In genomic region chrX:48468247-48468671, GRCh38 we compare ENCODE assay signal across 8 cellular contexts. TPM values are rescaled to one million over a fixed set of nuclear protein-coding genes. Genes with fewer than 3 reads are reported as not detected.
DNase-seq lines count a peak whose midpoint lies in the region; ATAC-seq and TF ChIP-seq lines count a peak whose summit lies in the region.

No MANE protein-coding gene starts in this region.

- POLR2A ChIA-PET in HCT116 (lab: Charles Lee), result no interaction called here

- no peak overlapping the region for H2AFZ ChIP-seq in HCT116 (ENCODE audit: low read depth, low read length, poor library complexity, severe bottlenecking)

- RAD21 ChIA-PET in HCT116 (lab: Charles Lee; ENCODE audit: low non-redundant PET in 1 of 2, low total read pairs in 2 of 2, uncharacterized antibody in 2 of 2, unreplicated experiment in 2 of 2), result no interaction called here

- H3K9me3 ChIP-seq in HCT116 (ENCODE audit: control insufficient read depth in 1 of 2, insufficient read depth in 1 of 2, low read depth in 1 of 2, low read length in 2 of 2), result no peaks in the 10 kb centered on the region

- H3K4me2 ChIP-seq in HCT116 (ENCODE audit: low read length), result peak overlapping the region; percentile 80

- peak; percentile 67 for ATAC-seq in HCT116
- peak; percentile 21 for ATAC-seq in esophagus mucosa

- no TSS peak for BruUV-seq in HCT116 (replicated peaks; lab: Mats Ljungman, UMichigan)

- CTCF ChIA-PET in HCT116 (lab: Charles Lee), result interaction anchor here (0.6 to 2.7 kb wide), 2 partner anchors 385 to 405 kb away, joined by 3 to 11 read pairs; no protein-coding TSS in a partner anchor

- H3K9me2 ChIP-seq in HCT116 (ENCODE audit: insufficient read depth), result no peaks in the 10 kb centered on the region

- H3K4me3 ChIP-seq in AG09309 (ENCODE audit: control insufficient read depth, low read depth, low read length) (peak overlapping the region; percentile 37), HCT116 (replicated peaks in 1 of 2; ENCODE audit: low read depth in 1 of 2, low read length in 2 of 2) (peak overlapping the region; percentile 61 to 62)

- peak overlapping the region; percentile 82 for H3K9ac ChIP-seq in HCT116 (ENCODE audit: low read length)

- H3K27ac ChIP-seq in HCT116 (ENCODE audit: low read depth, low read length), result peak overlapping the region; percentile 70

- DNase-seq in AG09309 (ENCODE audit: low read depth), result no peak
- no peak for DNase-seq in HCT116 (ENCODE audit: low read depth, low spot score)
- DNase-seq in activated CD4-positive, alpha-beta T cell treated with anti-CD3 and anti-CD28 coated beads for 48 hours, result peak; percentile 71
- peak; percentile 26 to 32 for DNase-seq in stimulated activated CD4-positive, alpha-beta T cell treated with anti-CD3 and anti-CD28 coated beads, Interleukin-15, amount 100 ng/mL, for 48 hours (ENCODE audit: low read depth in 2 of 2)
- no peak for DNase-seq in amygdala (lab: John Stamatoyannopoulos, UW)
- DNase-seq in ecto neural progenitor cell (ENCODE audit: low spot score), result no peak
- DNase-seq in GOT3 (lab: John Stamatoyannopoulos, UW), result no peak

- no peaks in the 10 kb centered on the region for H3K27me3 ChIP-seq in HCT116 (ENCODE audit: insufficient read depth, low read length)

- H3K4me1 ChIP-seq in HCT116 (ENCODE audit: control insufficient read depth in 1 of 2, insufficient read depth in 2 of 2, low read length in 2 of 2), result peaks cover 3 to 24% of the 10 kb centered on the region in 2 experiments; a peak in 3 of 4 replicates

- no peaks in the 10 kb centered on the region for H3K36me3 ChIP-seq in HCT116 (ENCODE audit: control insufficient read depth in 1 of 2, insufficient read depth in 2 of 2, low read length in 2 of 2)

- H3K79me2 ChIP-seq in HCT116 (ENCODE audit: insufficient read depth, low read length), result peaks cover 23% of the 10 kb centered on the region; the same call in 1 of the 2 replicates

- intact Hi-C loops in HCT116 (cut with micrococcal nuclease), result no loop called here

- TF ChIP-seq RAD21 in HCT116 (IDR thresholded peaks at IDR 0.05; ENCODE audit: low read depth), result no peak

- no peaks in the 10 kb centered on the region for H4K20me1 ChIP-seq in HCT116 (ENCODE audit: insufficient read depth)

- TF ChIP-seq POLR2A in HCT116 (IDR thresholded peaks at IDR 0.05; ENCODE audit: borderline replicate concordance, extremely low read depth, insufficient read depth, insufficient read length), result no peak

- TF ChIP-seq CTCF in AG09309 (IDR thresholded peaks at IDR 0.05; ENCODE audit: control insufficient read depth, insufficient read depth, low read depth, low read length, missing control alignments), result no peak
- TF ChIP-seq CTCF in HCT116 (IDR thresholded peaks at IDR 0.05 in 2 of 3, conservative IDR thresholded peaks at IDR 0.05 in 1 of 3; ENCODE audit: borderline replicate concordance in 1 of 3, insufficient read depth in 1 of 3, low read depth in 2 of 3, low read length in 2 of 3), result no peak

TF ChIP-seq in HCT116, 20 proteins besides CTCF, POLR2A, EP300 and RAD21:
- TF ChIP-seq JUND (IDR thresholded peaks at IDR 0.05), result no peak
- no peak for TF ChIP-seq YY1 (IDR thresholded peaks at IDR 0.05; ENCODE audit: extremely low read depth, insufficient replicate concordance, low read depth, low read length)
- no peak for TF ChIP-seq EZH2 (IDR thresholded peaks at IDR 0.05)
- no peak for TF ChIP-seq REST (IDR thresholded peaks at IDR 0.05; ENCODE audit: low read depth)
- no peak for TF ChIP-seq ZNF274 (IDR thresholded peaks at IDR 0.05; ENCODE audit: low read depth, low read length)
- TF ChIP-seq SIN3A (IDR thresholded peaks at IDR 0.05; ENCODE audit: low read depth), result no peak
- no peak for TF ChIP-seq ATF3 (IDR thresholded peaks at IDR 0.05)
- no peak for TF ChIP-seq ZBTB33 (IDR thresholded peaks at IDR 0.05; ENCODE audit: extremely low read depth, insufficient replicate concordance, low read length)
- no peak for TF ChIP-seq EGR1 (IDR thresholded peaks at IDR 0.05; ENCODE audit: low read depth)
- TF ChIP-seq CBX3 (IDR thresholded peaks at IDR 0.05; ENCODE audit: low read depth), result no peak
- no peak for TF ChIP-seq SRF (IDR thresholded peaks at IDR 0.05; ENCODE audit: low read depth)
- TF ChIP-seq POLR2AphosphoS5 (IDR thresholded peaks at IDR 0.05; ENCODE audit: low read depth, low read length), result no peak
- no peak for TF ChIP-seq ELF1 (IDR thresholded peaks at IDR 0.05; ENCODE audit: borderline replicate concordance, low read depth)
- no peak for TF ChIP-seq MAX (IDR thresholded peaks at IDR 0.05)
- TF ChIP-seq FOSL1 (IDR thresholded peaks at IDR 0.05; ENCODE audit: low read depth), result no peak

RNA-seq across cellular contexts. Expression of gene SLC38A5, which starts 1.8 kb away (rescaled TPM):
- total RNA-seq in HCT116 (2021; ENCODE audit: unreplicated experiment) (54.6 TPM), esophagus mucosa (13.6 TPM)
- polyA plus RNA-seq in HCT116 (2012), result 68.2 and 76.3 TPM in 2 replicates

RNA-seq across cellular contexts. Expression of gene FTSJ1, which starts 7.7 kb away (rescaled TPM):
- total RNA-seq in HCT116 (2021; ENCODE audit: unreplicated experiment) (64.9 TPM), esophagus mucosa (33.8 TPM)
- polyA plus RNA-seq in HCT116 (2012), result 66.2 and 68.6 TPM in 2 replicates

RNA-seq across cellular contexts. Expression of gene PORCN, which starts 40.5 kb away (rescaled TPM):
- 12.9 TPM for total RNA-seq in HCT116 (2021; ENCODE audit: unreplicated experiment)
- polyA plus RNA-seq in HCT116 (2012), result 12.5 and 15.5 TPM in 2 replicates
- total RNA-seq in esophagus mucosa, result 10.3 TPM

RNA-seq across cellular contexts. Expression of gene EBP, which starts 53.3 kb away (rescaled TPM):
- 93.8 TPM for total RNA-seq in HCT116 (2021; ENCODE audit: unreplicated experiment)
- polyA plus RNA-seq in HCT116 (2012), result 119 and 125 TPM in 2 replicates
- total RNA-seq in esophagus mucosa, result 221 TPM

RNA-seq across cellular contexts. Expression of gene SSX4B, which starts 56.5 kb away (rescaled TPM):
- total RNA-seq in HCT116 (2021; ENCODE audit: unreplicated experiment) (not detected), esophagus mucosa (not detected)
- not detected in 2 replicates for polyA plus RNA-seq in HCT116 (2012)

Comparison
In these comparisons a context has a peak if more than half of its experiments do, and no peak if none do; other contexts are left out.
1. DNase-seq: peak in activated CD4-positive, alpha-beta T cell treated with anti-CD3 and anti-CD28 coated beads for 48 hours (single experiment) and stimulated activated CD4-positive, alpha-beta T cell treated with anti-CD3 and anti-CD28 coated beads, Interleukin-15, amount 100 ng/mL, for 48 hours (2 of 2); none in AG09309 (single experiment), HCT116 (single experiment), amygdala (0 of 56), ecto neural progenitor cell (single experiment) and GOT3 (single experiment).